ENCODE assay signal across 27 cellular contexts in the genomic region with DNA sequence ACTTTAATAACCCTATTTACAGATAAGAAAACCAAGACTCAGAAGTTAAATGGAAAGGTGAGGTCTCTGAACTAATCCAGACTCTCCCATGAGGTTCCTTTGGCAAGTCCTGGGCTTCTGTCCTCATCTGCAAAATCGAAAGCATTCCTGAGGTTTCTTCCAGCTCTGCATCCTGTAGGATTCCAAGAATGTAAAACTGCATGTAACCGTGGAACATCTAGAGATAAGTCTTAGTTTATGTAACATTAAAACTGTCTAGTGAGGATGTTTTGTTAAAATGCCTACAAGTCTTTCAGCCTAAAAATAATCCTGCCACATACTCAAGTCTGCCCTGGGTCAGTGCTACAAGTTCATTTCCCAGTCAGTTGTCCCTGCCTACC. TPM values are rescaled to one million over a fixed set of nuclear protein-coding genes. Genes with fewer than 3 reads are reported as not detected.
DNase-seq lines count a peak whose midpoint lies in the region; TF ChIP-seq lines count a peak whose summit lies in the region.
"Had no signal": no experiment of that assay in that cellular context is flagged by ENCODE, and none has a peak within 500 bp of the region (broad histone marks: within the 10 kb centered on the region; RNA-seq: fewer than 3 reads in every experiment).

No MANE protein-coding gene starts in this region.

- no peaks in the 10 kb centered on the region for H3K9me3 ChIP-seq in spleen
- H3K9me3 ChIP-seq: BLaER1, breast epithelium, right atrium auricular region, transverse colon had no signal

- H3K9me3 Mint-ChIP-seq in chondrocyte (ENCODE audit: low read depth) = no peaks in the 10 kb centered on the region
- no peaks in the 10 kb centered on the region for H3K9me3 Mint-ChIP-seq in neural crest cell
- no peaks in the 10 kb centered on the region for H3K9me3 Mint-ChIP-seq in Calu3 (ENCODE audit: low read depth, unreplicated experiment)
- H3K9me3 Mint-ChIP-seq: activated naive CD4-positive, alpha-beta T cell treated with anti-CD3 and anti-CD28 coated beads, Interleukin-2, amount 50 U/mL, for 24 hours; dendritic cell treated with granulocyte-macrophage colony-stimulating factor and Interleukin-4, amounts not matched to agents 40 ng/mL and 50 ng/mL, for 4 days; stimulated activated effector memory CD8-positive, alpha-beta T cell treated with anti-CD3 and anti-CD28 coated beads, Interleukin-12 subunit alpha, Interleukin-12 subunit beta, amount 100 ng/mL, for 72 hours had no signal

- H3K36me3 ChIP-seq in spleen = peaks cover 4 to 60% (median 50%) of the 10 kb centered on the region in 6 donors

- H3K27me3 ChIP-seq in spleen (replicated peaks in 1 of 7) = no peaks in the 10 kb centered on the region
- H3K27me3 ChIP-seq: BLaER1, breast epithelium, right atrium auricular region, transverse colon had no signal

- TF ChIP-seq POLR2A in spleen (IDR thresholded peaks at IDR 0.05) = no peak

- H3K27ac ChIP-seq in spleen = peak overlapping the region in 3 of 8 donors; percentile 8 to 57 (median 56)
- H3K27ac ChIP-seq: BLaER1, breast epithelium had no signal

- H3K27ac Mint-ChIP-seq in chondrocyte (ENCODE audit: unreplicated experiment) (peak overlapping the region; percentile 82), neural crest cell (ENCODE audit: unreplicated experiment) (peak overlapping the region; percentile 37), Calu3 (ENCODE audit: unreplicated experiment) (no peak overlapping the region)

- H3K4me3 Mint-ChIP-seq in chondrocyte (ENCODE audit: unreplicated experiment) = peak overlapping the region; percentile 53
- no peak overlapping the region for H3K4me3 Mint-ChIP-seq in neural crest cell
- no peak overlapping the region for H3K4me3 Mint-ChIP-seq in Calu3 (ENCODE audit: low read depth, unreplicated experiment)
- H3K4me3 Mint-ChIP-seq: activated naive CD4-positive, alpha-beta T cell treated with anti-CD3 and anti-CD28 coated beads, Interleukin-2, amount 50 U/mL, for 24 hours; dendritic cell treated with granulocyte-macrophage colony-stimulating factor and Interleukin-4, amounts not matched to agents 40 ng/mL and 50 ng/mL, for 4 days; stimulated activated effector memory CD8-positive, alpha-beta T cell treated with anti-CD3 and anti-CD28 coated beads, Interleukin-12 subunit alpha, Interleukin-12 subunit beta, amount 100 ng/mL, for 72 hours had no signal

- H3K27me3 Mint-ChIP-seq in chondrocyte (ENCODE audit: low read depth) = no peaks in the 10 kb centered on the region
- H3K27me3 Mint-ChIP-seq in neural crest cell (ENCODE audit: low read depth) = no peaks in the 10 kb centered on the region
- H3K27me3 Mint-ChIP-seq in Calu3 (ENCODE audit: unreplicated experiment) = no peaks in the 10 kb centered on the region
- H3K27me3 Mint-ChIP-seq: activated naive CD4-positive, alpha-beta T cell treated with anti-CD3 and anti-CD28 coated beads, Interleukin-2, amount 50 U/mL, for 24 hours; dendritic cell treated with granulocyte-macrophage colony-stimulating factor and Interleukin-4, amounts not matched to agents 40 ng/mL and 50 ng/mL, for 4 days had no signal

- peaks cover 20% of the 10 kb centered on the region for H3K36me3 Mint-ChIP-seq in chondrocyte (ENCODE audit: low read depth)
- H3K36me3 Mint-ChIP-seq in neural crest cell (ENCODE audit: low read depth) = peaks cover 12% of the 10 kb centered on the region
- H3K36me3 Mint-ChIP-seq in Calu3 (ENCODE audit: insufficient read depth, unreplicated experiment) = peaks cover 60% of the 10 kb centered on the region

- intact Hi-C loops in Calu3 (cut with micrococcal nuclease; ENCODE audit: unreplicated experiment) (no loop called here), spleen (cut with DNase I; ENCODE audit: low total_unique reads) (no loop called here)

- whole genome bisulfite sequencing in spleen, 5 donors = 69 to 82% (median 75%) methylated on average over 2 of the region's 2 CpGs

- H3K4me1 Mint-ChIP-seq in chondrocyte (ENCODE audit: low read depth) (peaks cover 39% of the 10 kb centered on the region), neural crest cell (no peaks in the 10 kb centered on the region), Calu3 (ENCODE audit: low read depth, unreplicated experiment) (peaks cover 8% of the 10 kb centered on the region)
- H3K4me1 Mint-ChIP-seq: stimulated activated effector memory CD8-positive, alpha-beta T cell treated with anti-CD3 and anti-CD28 coated beads, Interleukin-12 subunit alpha, Interleukin-12 subunit beta, amount 100 ng/mL, for 72 hours had no signal

- DNase-seq in AG10803 (ENCODE audit: low read depth) (peak; percentile 59), EL (peak; percentile 12), chondrocyte (ENCODE audit: low spot score) (no peak), neural crest cell (ENCODE audit: low read depth, low spot score) (no peak), Calu3 (no peak), NCI-H1694 (lab: John Stamatoyannopoulos, UW) (no peak), spleen (no peak)
- DNase-seq: activated CD4-positive, alpha-beta T cell treated with anti-CD3 and anti-CD28 coated beads for 48 hours; activated T-cell treated with anti-CD3 and anti-CD28 coated beads for 4 hours; Kasumi-1; NCI-H1092; NCI-H524; stimulated activated CD4-positive, alpha-beta T cell treated with anti-CD3 and anti-CD28 coated beads, Interleukin-15, amount 100 ng/mL, for 24 hours; transverse colon had no signal

- peaks cover 0 to 24% (median 4%) of the 10 kb centered on the region in 6 donors for H3K4me1 ChIP-seq in spleen
- H3K4me1 ChIP-seq: transverse colon had no signal

- H3K4me3 ChIP-seq in AG10803 (ENCODE audit: low read length) (no peak overlapping the region), spleen (no peak overlapping the region)
- H3K4me3 ChIP-seq: BLaER1, breast epithelium, right atrium auricular region, transverse colon had no signal

- TF ChIP-seq CTCF in AG10803 (conservative IDR thresholded peaks at IDR 0.05; ENCODE audit: low read length) (no peak), chondrocyte (IDR thresholded peaks at IDR 0.05) (no peak), neural crest cell (conservative IDR thresholded peaks at IDR 0.05) (no peak), Calu3 (IDR thresholded peaks at IDR 0.05; ENCODE audit: unreplicated experiment) (no peak), spleen (IDR thresholded peaks at IDR 0.05 in 8 of 11, conservative IDR thresholded peaks at IDR 0.05 in 3 of 11) (no peak)

- BruUV-seq in Calu3 (replicated peaks; lab: Mats Ljungman, UMichigan) = no TSS peak

- CTCF ChIA-PET in Calu3 (lab: Charles Lee) = no interaction called here

RNA-seq across cellular contexts. Expression of a gene that starts 7.3 kb away (rescaled TPM):
- total RNA-seq in chondrocyte = 17.9 to 27.4 TPM (median 24.0 TPM) in 3 replicates
- 38.8 and 43.5 TPM in 2 replicates for total RNA-seq in neural crest cell
- 26.7 and 31.9 TPM in 2 replicates for total RNA-seq in Calu3 (2022)
- total RNA-seq in spleen = 10 to 100 TPM; 42.7 to 79.3 (median 55.0) TPM
- 10 to 100 TPM; 28.9 to 44.3 (median 41.4) TPM for polyA plus RNA-seq in spleen

RNA-seq across cellular contexts. Expression of a gene that starts 10.4 kb away (rescaled TPM):
- total RNA-seq in chondrocyte = 47.5 to 56.9 TPM (median 56.2 TPM) in 3 replicates
- 102 and 113 TPM in 2 replicates for total RNA-seq in neural crest cell
- 122 and 145 TPM in 2 replicates for total RNA-seq in Calu3 (2022)
- 10 to 100 TPM; 14.3 to 65.6 (median 27.4) TPM for total RNA-seq in spleen
- 10 to 100 TPM in 2 of 3 donors, 1 to 10 TPM in 1; 8.3 to 24.5 (median 15.8) TPM for polyA plus RNA-seq in spleen

RNA-seq across cellular contexts. Expression of a gene that starts 29.7 kb away (rescaled TPM):
- total RNA-seq in chondrocyte (0.25 to 0.92 TPM in 2 of 3 replicates, not detected in the other), neural crest cell (not detected in 2 replicates), Calu3 (2022) (not detected in 2 replicates), spleen (10 to 100 TPM in 6 of 7 donors, 1 to 10 TPM in 1; 6.8 to 18.8 (median 10.7) TPM)
- 1 to 10 TPM; 1.3 to 2.6 (median 1.5) TPM for polyA plus RNA-seq in spleen
- total RNA-seq: endothelial cell of umbilical vein, frontal cortex, HT1080 had no signal
- polyA plus RNA-seq: endothelial cell of umbilical vein had no signal

RNA-seq across cellular contexts. Expression of a gene that starts 51.7 kb away (rescaled TPM):
- not detected in 3 replicates for total RNA-seq in chondrocyte
- 0.25 TPM in 1 of 2 replicates, not detected in the other for total RNA-seq in neural crest cell
- total RNA-seq in Calu3 (2022) = not detected in 2 replicates
- total RNA-seq in spleen = not detected
- polyA plus RNA-seq in spleen = not detected
- total RNA-seq: breast epithelium, endothelial cell of umbilical vein, frontal cortex, H4, HT1080, liver, omental fat pad, right atrium auricular region, Right ventricle myocardium inferior, transverse colon had no signal
- polyA plus RNA-seq: endothelial cell of umbilical vein, liver had no signal

Comparison
In these comparisons a context has a peak if more than half of its experiments do, and no peak if none do; other contexts are left out.
1. DNase-seq: peak in AG10803 (single experiment) and EL (single experiment); none in chondrocyte (single experiment), neural crest cell (single experiment), Calu3 (single experiment), NCI-H1694 (single experiment) and spleen (single experiment).